Comparison of ENCODE assay signal across 8 cellular contexts in the genomic region with DNA sequence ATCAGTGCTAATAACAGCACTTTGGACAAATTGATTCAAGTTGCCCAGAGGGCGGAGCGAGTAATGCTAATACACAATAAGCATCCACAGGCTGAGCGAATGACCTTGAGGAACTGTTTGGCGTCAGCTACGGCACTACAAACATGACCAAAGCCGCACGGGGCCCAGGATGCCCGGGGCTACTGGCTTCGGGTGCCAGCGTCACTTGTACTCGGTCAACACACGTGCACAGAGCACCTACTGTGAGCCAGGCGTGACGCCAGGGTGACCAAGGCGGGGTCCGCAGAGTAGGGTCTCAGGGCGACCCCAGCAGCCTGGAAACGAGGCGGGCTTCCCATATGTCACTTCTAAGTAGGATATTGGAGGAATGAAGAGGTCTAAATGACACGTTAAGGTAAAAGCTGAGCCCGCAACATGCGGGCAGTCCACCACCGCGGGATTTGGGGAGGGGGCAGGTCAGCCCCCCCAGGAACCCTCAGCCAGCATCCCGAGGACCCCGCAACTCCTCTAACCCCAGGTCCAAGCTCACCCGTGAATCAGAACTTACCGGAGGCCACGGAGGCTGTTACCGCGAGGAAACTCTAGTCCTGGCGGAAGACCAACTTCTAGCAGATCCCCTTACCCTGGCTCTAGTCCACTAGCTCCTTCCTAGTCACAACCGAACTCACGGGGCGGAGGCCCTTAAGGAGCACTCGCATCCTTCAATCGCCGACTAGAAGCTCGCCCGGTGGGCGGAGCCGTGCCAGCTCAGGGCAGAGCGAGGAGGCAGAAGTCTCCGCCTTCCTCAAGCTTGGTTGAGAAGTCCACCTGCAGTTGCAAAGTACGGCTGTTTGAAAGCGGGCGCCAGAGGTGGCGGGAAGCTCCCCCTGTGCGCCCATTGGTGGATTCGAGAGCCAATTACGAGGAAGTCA. TPM values are rescaled to one million over a fixed set of nuclear protein-coding genes. Genes with fewer than 3 reads are reported as not detected.
DNase-seq lines count a peak whose midpoint lies in the region; ATAC-seq and TF ChIP-seq lines count a peak whose summit lies in the region.

Gene CEP152 (minus strand): TSS at position 656 of the 911 bp plus-strand sequence. CDS start 5,420 bp downstream, outside the sequence.

- no peaks in the 10 kb centered on the region for H3K27me3 ChIP-seq in OCI-LY1 (ENCODE audit: insufficient read depth, low read length)

- no peaks in the 10 kb centered on the region for H3F3A ChIP-seq in OCI-LY1 (ENCODE audit: insufficient read depth, low read length)

- H3K27ac ChIP-seq in OCI-LY1 (ENCODE audit: low read depth, low read length, poor library complexity, severe bottlenecking): peak within 1 kb of the TSS; percentile 63

- H3K9me3 Mint-ChIP-seq in endothelial cell (ENCODE audit: unreplicated experiment) (no peaks in the 10 kb centered on the region), mesothelial cell of epicardium (no peaks in the 10 kb centered on the region)

- TF ChIP-seq CTCF in OCI-LY1 (IDR thresholded peaks at IDR 0.05; ENCODE audit: low read length) (no peak), endothelial cell (IDR thresholded peaks at IDR 0.05; ENCODE audit: unreplicated experiment) (no peak), mesothelial cell of epicardium (IDR thresholded peaks at IDR 0.05; ENCODE audit: unreplicated experiment) (no peak)

- H3K36me3 Mint-ChIP-seq in endothelial cell (ENCODE audit: low read depth, unreplicated experiment) (no peaks in the 10 kb centered on the region), mesothelial cell of epicardium (no peaks in the 10 kb centered on the region)

- ATAC-seq in GM21526 (IDR thresholded peaks at IDR 0.05; ENCODE audit: low FRiP score, unreplicated experiment): peak; percentile 97

- no peaks in the 10 kb centered on the region for H3K36me3 ChIP-seq in OCI-LY1 (ENCODE audit: insufficient read depth, low read length)

- H3K9me2 ChIP-seq in OCI-LY1 (ENCODE audit: low read depth, low read length): no peaks in the 10 kb centered on the region

- H3K4me1 Mint-ChIP-seq in endothelial cell (ENCODE audit: unreplicated experiment) (peaks cover 11% of the 10 kb centered on the region), mesothelial cell of epicardium (peaks cover 14% of the 10 kb centered on the region)

- peak within 1 kb of the TSS; percentile 82 for H3K4me3 ChIP-seq in OCI-LY1 (ENCODE audit: low read depth, low read length, poor library complexity, severe bottlenecking)

- H3K27me3 Mint-ChIP-seq in endothelial cell (ENCODE audit: unreplicated experiment) (peaks cover 2% of the 10 kb centered on the region), mesothelial cell of epicardium (ENCODE audit: low read depth) (no peaks in the 10 kb centered on the region)

- H3K27ac Mint-ChIP-seq in endothelial cell (ENCODE audit: unreplicated experiment) (peak within 1 kb of the TSS; percentile 86), mesothelial cell of epicardium (peak within 1 kb of the TSS; percentile 95)

- peak within 1 kb of the TSS; percentile 91 for H3K4me2 ChIP-seq in OCI-LY1 (ENCODE audit: low read length)

- peaks cover 43% of the 10 kb centered on the region for H3K4me1 ChIP-seq in OCI-LY1 (ENCODE audit: insufficient read depth, low read length, severe bottlenecking)

- H3K4me3 Mint-ChIP-seq in endothelial cell (ENCODE audit: unreplicated experiment) (peak within 1 kb of the TSS; percentile 91), mesothelial cell of epicardium (peak within 1 kb of the TSS; percentile 94)

- no peaks in the 10 kb centered on the region for H4K20me1 ChIP-seq in OCI-LY1 (ENCODE audit: insufficient read depth, low read length)

- no peaks in the 10 kb centered on the region for H3K9me3 ChIP-seq in OCI-LY1 (ENCODE audit: low read length)

- peak; percentile 99 for DNase-seq in DMS 273 (lab: John Stamatoyannopoulos, UW; ENCODE audit: unreplicated experiment)
- peak; percentile 77 for DNase-seq in HuH-7 (ENCODE audit: low spot score)
- DNase-seq in activated CD8-positive, alpha-beta memory T cell treated with anti-CD3 and anti-CD28 coated beads, Interleukin-2, amount 50 U/mL, for 24 hours (ENCODE audit: extremely low read depth): peak; percentile 96
- peak; percentile 94 for DNase-seq in endothelial cell (ENCODE audit: low spot score)
- peak; percentile 96 to 97 for DNase-seq in mesothelial cell of epicardium (ENCODE audit: low spot score in 2 of 2, unreplicated experiment in 2 of 2)
- DNase-seq in stimulated activated CD8-positive, alpha-beta memory T cell treated with anti-CD3 and anti-CD28 coated beads, Interleukin-15, amount 100 ng/mL, for 4 hours (ENCODE audit: low read depth in 2 of 2): peak; percentile 95 to 99

- H2AFZ ChIP-seq in OCI-LY1 (ENCODE audit: low read length): peak within 1 kb of the TSS; percentile 95

- H3K79me2 ChIP-seq in OCI-LY1 (ENCODE audit: insufficient read depth, low read length): peaks cover 35% of the 10 kb centered on the region

- peak within 1 kb of the TSS; percentile 87 for H3K9ac ChIP-seq in OCI-LY1 (ENCODE audit: low read length)

RNA-seq across cellular contexts. Expression of gene CEP152, which starts in this region (rescaled TPM):
- total RNA-seq in endothelial cell (ENCODE audit: unreplicated experiment) (4.7 TPM), mesothelial cell of epicardium (7.1 to 8.0 TPM (median 7.6 TPM) in 3 replicates)

Comparison
In these comparisons a context has a peak if more than half of its experiments do, and no peak if none do; other contexts are left out.
1. Peak in every context shown above with its lines: DNase-seq, ATAC-seq, H3K4me3 ChIP-seq and H3K27ac ChIP-seq.